In genomic region chr7:18566829-18567228, GRCh38 we compare ENCODE assay signal across 9 cellular contexts.
DNase-seq lines count a peak whose midpoint lies in the region; ATAC-seq and TF ChIP-seq lines count a peak whose summit lies in the region.
"Had no signal": no experiment of that assay in that cellular context is flagged by ENCODE, and none has a peak within 500 bp of the region (broad histone marks: within the 10 kb centered on the region; RNA-seq: fewer than 3 reads in every experiment).

No MANE protein-coding gene starts in this region.

- peak; percentile 97 for ATAC-seq in GM19035 (IDR thresholded peaks at IDR 0.05; ENCODE audit: unreplicated experiment)
- peak; percentile 100 for ATAC-seq in HG02610 (IDR thresholded peaks at IDR 0.05; ENCODE audit: unreplicated experiment)
- peak; percentile 97 to 98 for ATAC-seq in naive B cell (ENCODE audit: low read depth in 2 of 2)

- H3K27me3 Mint-ChIP-seq in IgD-negative memory B cell: no peaks in the 10 kb centered on the region
- no peaks in the 10 kb centered on the region for H3K27me3 Mint-ChIP-seq in naive B cell
- H3K27me3 Mint-ChIP-seq: naive thymus-derived CD8-positive, alpha-beta T cell had no signal

- peaks cover 3% of the 10 kb centered on the region for H3K36me3 Mint-ChIP-seq in IgD-negative memory B cell
- no peaks in the 10 kb centered on the region for H3K36me3 Mint-ChIP-seq in naive B cell
- H3K36me3 Mint-ChIP-seq: naive thymus-derived CD8-positive, alpha-beta T cell had no signal

- H3K4me3 Mint-ChIP-seq in IgD-negative memory B cell (peak overlapping the region; percentile 8 to 85 (median 58)), naive B cell (peak overlapping the region; percentile 18 to 89 (median 68))
- H3K4me3 Mint-ChIP-seq: naive thymus-derived CD8-positive, alpha-beta T cell had no signal

- H3K4me3 ChIP-seq in colonic mucosa: no peak overlapping the region
- H3K4me3 ChIP-seq: esophagus muscularis mucosa had no signal

- H3K4me1 Mint-ChIP-seq in IgD-negative memory B cell (peaks cover 26 to 31% (median 30%) of the 10 kb centered on the region in 3 donors), naive B cell (peaks cover 22 to 38% (median 28%) of the 10 kb centered on the region in 3 donors)

- TF ChIP-seq CTCF in colonic mucosa (IDR thresholded peaks at IDR 0.05): no peak

- H3K9me3 ChIP-seq in colonic mucosa: no peaks in the 10 kb centered on the region
- H3K9me3 ChIP-seq: esophagus muscularis mucosa had no signal

- H3K27me3 ChIP-seq in colonic mucosa: no peaks in the 10 kb centered on the region
- H3K27me3 ChIP-seq: esophagus muscularis mucosa had no signal

- DNase-seq in naive B cell: peak; percentile 80
- no peak for DNase-seq in colonic mucosa
- no peak for DNase-seq in NCI-H748 treated with DMSO at 0.1 percent for 48 hours (lab: John Stamatoyannopoulos, UW)
- DNase-seq in NCI-H82 (lab: John Stamatoyannopoulos, UW): no peak

- intact Hi-C loops in colonic mucosa (cut with DNase I): no loop called here

- H3K4me1 ChIP-seq in colonic mucosa: no peaks in the 10 kb centered on the region

- H3K36me3 ChIP-seq in colonic mucosa: no peaks in the 10 kb centered on the region
- H3K36me3 ChIP-seq: esophagus muscularis mucosa had no signal

- H3K9ac ChIP-seq in colonic mucosa (ENCODE audit: low read depth in 2 of 2, low read length in 2 of 2): no peak overlapping the region

- H3K27ac ChIP-seq in colonic mucosa: no peak overlapping the region
- H3K27ac ChIP-seq: esophagus muscularis mucosa had no signal

- H3K27ac Mint-ChIP-seq in IgD-negative memory B cell (peak overlapping the region; percentile 63 to 95 (median 79)), naive B cell (peak overlapping the region; percentile 33 to 98 (median 93))

- no peaks in the 10 kb centered on the region for H3K9me3 Mint-ChIP-seq in IgD-negative memory B cell
- H3K9me3 Mint-ChIP-seq in naive B cell: no peaks in the 10 kb centered on the region
- H3K9me3 Mint-ChIP-seq: naive thymus-derived CD8-positive, alpha-beta T cell had no signal
